In the genomic region with DNA sequence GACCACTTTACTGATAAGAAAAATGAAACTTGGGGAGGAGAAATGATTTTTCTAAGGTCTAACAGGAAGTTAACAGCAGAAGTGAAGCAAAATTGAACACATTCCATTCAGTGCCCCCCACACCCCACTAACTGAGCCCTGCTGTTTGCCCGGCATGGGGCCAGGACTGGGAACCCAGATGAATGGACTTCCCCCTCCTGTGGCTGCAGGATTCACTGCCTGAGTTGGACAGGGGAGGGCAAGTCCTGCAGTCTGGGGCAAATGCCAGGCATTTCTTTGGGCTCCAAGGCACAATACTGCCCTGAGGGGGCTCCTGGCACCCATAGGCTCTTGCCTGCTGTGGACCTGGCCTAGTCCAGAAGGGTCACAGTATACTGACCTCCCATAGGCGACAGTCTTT, we compare ENCODE assay signal across 11 cellular contexts. TPM values are rescaled to one million over a fixed set of nuclear protein-coding genes. Genes with fewer than 3 reads are reported as not detected.
A peak's percentile ranks its signal among the peaks of the same experiment; 100 is the strongest.
DNase-seq lines count a peak whose midpoint lies in the region; ATAC-seq and TF ChIP-seq lines count a peak whose summit lies in the region.
"Had no signal": no experiment of that assay in that cellular context is flagged by ENCODE, and none has a peak within 500 bp of the region (broad histone marks: within the 10 kb centered on the region; RNA-seq: fewer than 3 reads in every experiment).

No MANE protein-coding gene starts in this region.

- H3K9me3 Mint-ChIP-seq in WTC11, result no peaks in the 10 kb centered on the region
- H3K9me3 Mint-ChIP-seq: stimulated activated effector memory CD8-positive, alpha-beta T cell treated with anti-CD3 and anti-CD28 coated beads, Interleukin-12 subunit alpha, Interleukin-12 subunit beta, amount 100 ng/mL, for 72 hours had no signal

- H3K4me3 Mint-ChIP-seq in WTC11, result no peak overlapping the region
- H3K4me3 Mint-ChIP-seq: stimulated activated effector memory CD8-positive, alpha-beta T cell treated with anti-CD3 and anti-CD28 coated beads, Interleukin-12 subunit alpha, Interleukin-12 subunit beta, amount 100 ng/mL, for 72 hours had no signal

- no peaks in the 10 kb centered on the region for H3K36me3 Mint-ChIP-seq in WTC11

- CTCF ChIA-PET in WTC11 (lab: Charles Lee) (interaction anchor here (0.6 to 1.9 kb wide), 4 partner anchors 22 to 135 kb away, joined by 3 to 8 read pairs (median 4); no protein-coding TSS in a partner anchor), HEK293T (lab: Yijun Ruan, JAX) (interaction anchor here (0.9 kb wide), 1 partner anchor 119 kb away, joined by 3 read pairs; no protein-coding TSS in a partner anchor)

- peaks cover 45% of the 10 kb centered on the region for H3K4me1 Mint-ChIP-seq in WTC11

- no peaks in the 10 kb centered on the region; the same call in 1 of the 2 replicates for H3K27me3 Mint-ChIP-seq in WTC11 (ENCODE audit: low read depth)

- no peak for TF ChIP-seq CTCF in WTC11 (IDR thresholded peaks at IDR 0.05)
- no peak for TF ChIP-seq CTCF in GM20000 (IDR thresholded peaks at IDR 0.05; ENCODE audit: extremely low read depth, missing control alignments)

- peak; percentile 39 for DNase-seq in CD1c-positive myeloid dendritic cell (ENCODE audit: extremely low spot score)
- DNase-seq in WTC11 (ENCODE audit: low spot score), result peak; percentile 56
- peak; percentile 39 for DNase-seq in iris pigment epithelial cell (ENCODE audit: low read depth)
- DNase-seq in stimulated activated naive CD4-positive, alpha-beta T cell (lab: John Stamatoyannopoulos, UW), result no peak
- no peak for DNase-seq in GM20000 (ENCODE audit: low spot score)
- DNase-seq in RKO (ENCODE audit: low spot score), result no peak
- no peak for DNase-seq in HEK293T (ENCODE audit: extremely low spot score)
- DNase-seq: colonic mucosa, SK-N-SH had no signal

- peak; percentile 17 for ATAC-seq in GM21360 (IDR thresholded peaks at IDR 0.05; ENCODE audit: unreplicated experiment)
- ATAC-seq in WTC11, result peak; percentile 77

- POLR2A ChIA-PET in WTC11 (lab: Charles Lee) (no interaction called here), HEK293T (lab: Yijun Ruan, JAX) (interaction anchor here (1.0 kb wide), 1 partner anchor 9 kb away, joined by 3 read pairs; no protein-coding TSS in a partner anchor)

- H3K27ac Mint-ChIP-seq in WTC11, result peak overlapping the region; percentile 3; the same call in 1 of the 2 replicates
- H3K27ac Mint-ChIP-seq: stimulated activated effector memory CD8-positive, alpha-beta T cell treated with anti-CD3 and anti-CD28 coated beads, Interleukin-12 subunit alpha, Interleukin-12 subunit beta, amount 100 ng/mL, for 72 hours had no signal

TF ChIP-seq in WTC11, 78 proteins besides CTCF, POLR2A, EP300 and RAD21 (continues in another document):
- no peak for TF ChIP-seq ZNF121 (CRISPR knock-in tag; IDR thresholded peaks at IDR 0.05)
- TF ChIP-seq, protein P1, sequence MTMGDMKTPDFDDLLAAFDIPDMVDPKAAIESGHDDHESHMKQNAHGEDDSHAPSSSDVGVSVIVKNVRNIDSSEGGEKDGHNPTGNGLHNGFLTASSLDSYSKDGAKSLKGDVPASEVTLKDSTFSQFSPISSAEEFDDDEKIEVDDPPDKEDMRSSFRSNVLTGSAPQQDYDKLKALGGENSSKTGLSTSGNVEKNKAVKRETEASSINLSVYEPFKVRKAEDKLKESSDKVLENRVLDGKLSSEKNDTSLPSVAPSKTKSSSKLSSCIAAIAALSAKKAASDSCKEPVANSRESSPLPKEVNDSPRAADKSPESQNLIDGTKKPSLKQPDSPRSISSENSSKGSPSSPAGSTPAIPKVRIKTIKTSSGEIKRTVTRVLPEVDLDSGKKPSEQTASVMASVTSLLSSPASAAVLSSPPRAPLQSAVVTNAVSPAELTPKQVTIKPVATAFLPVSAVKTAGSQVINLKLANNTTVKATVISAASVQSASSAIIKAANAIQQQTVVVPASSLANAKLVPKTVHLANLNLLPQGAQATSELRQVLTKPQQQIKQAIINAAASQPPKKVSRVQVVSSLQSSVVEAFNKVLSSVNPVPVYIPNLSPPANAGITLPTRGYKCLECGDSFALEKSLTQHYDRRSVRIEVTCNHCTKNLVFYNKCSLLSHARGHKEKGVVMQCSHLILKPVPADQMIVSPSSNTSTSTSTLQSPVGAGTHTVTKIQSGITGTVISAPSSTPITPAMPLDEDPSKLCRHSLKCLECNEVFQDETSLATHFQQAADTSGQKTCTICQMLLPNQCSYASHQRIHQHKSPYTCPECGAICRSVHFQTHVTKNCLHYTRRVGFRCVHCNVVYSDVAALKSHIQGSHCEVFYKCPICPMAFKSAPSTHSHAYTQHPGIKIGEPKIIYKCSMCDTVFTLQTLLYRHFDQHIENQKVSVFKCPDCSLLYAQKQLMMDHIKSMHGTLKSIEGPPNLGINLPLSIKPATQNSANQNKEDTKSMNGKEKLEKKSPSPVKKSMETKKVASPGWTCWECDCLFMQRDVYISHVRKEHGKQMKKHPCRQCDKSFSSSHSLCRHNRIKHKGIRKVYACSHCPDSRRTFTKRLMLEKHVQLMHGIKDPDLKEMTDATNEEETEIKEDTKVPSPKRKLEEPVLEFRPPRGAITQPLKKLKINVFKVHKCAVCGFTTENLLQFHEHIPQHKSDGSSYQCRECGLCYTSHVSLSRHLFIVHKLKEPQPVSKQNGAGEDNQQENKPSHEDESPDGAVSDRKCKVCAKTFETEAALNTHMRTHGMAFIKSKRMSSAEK (CRISPR knock-in tag; IDR thresholded peaks at IDR 0.05; ENCODE audit: borderline replicate concordance), result no peak
- no peak for TF ChIP-seq ZNF263 (CRISPR knock-in tag; IDR thresholded peaks at IDR 0.05; ENCODE audit: low read depth)
- no peak for TF ChIP-seq CBFB (CRISPR knock-in tag; IDR thresholded peaks at IDR 0.05; ENCODE audit: low read depth)
- TF ChIP-seq TEAD1 (CRISPR knock-in tag; IDR thresholded peaks at IDR 0.05), result peak; percentile 83; the same call in 1 of the 2 replicates
- no peak for TF ChIP-seq ZNF232 (CRISPR knock-in tag; IDR thresholded peaks at IDR 0.05)
- TF ChIP-seq ZNF423 (CRISPR knock-in tag; IDR thresholded peaks at IDR 0.05), result peak; percentile 94
- no peak for TF ChIP-seq ATF1 (CRISPR knock-in tag; IDR thresholded peaks at IDR 0.05)
- TF ChIP-seq TCF7 (CRISPR knock-in tag; IDR thresholded peaks at IDR 0.05; ENCODE audit: low read depth), result no peak
- no peak for TF ChIP-seq JAZF1 (CRISPR knock-in tag; IDR thresholded peaks at IDR 0.05)
- TF ChIP-seq RORB (CRISPR knock-in tag; IDR thresholded peaks at IDR 0.05), result no peak
- no peak for TF ChIP-seq NR3C1 (CRISPR knock-in tag; conservative IDR thresholded peaks at IDR 0.05; ENCODE audit: low read depth)
- 0 out of 2 replicates have a peak, but pooled peaks have one; percentile 28 for TF ChIP-seq SP1 (CRISPR knock-in tag; conservative IDR thresholded peaks at IDR 0.05)

TF ChIP-seq in HEK293T, 16 proteins besides CTCF, POLR2A, EP300 and RAD21:
- TF ChIP-seq FOXK2 (IDR thresholded peaks at IDR 0.05), result no peak
- TF ChIP-seq CTBP1 (IDR thresholded peaks at IDR 0.05; ENCODE audit: borderline replicate concordance), result no peak
- no peak for TF ChIP-seq LEF1 (IDR thresholded peaks at IDR 0.05; ENCODE audit: borderline replicate concordance)
- no peak for TF ChIP-seq SUZ12 (IDR thresholded peaks at IDR 0.05)
- TF ChIP-seq SP1 (IDR thresholded peaks at IDR 0.05), result no peak
- no peak for TF ChIP-seq ELF4 (IDR thresholded peaks at IDR 0.05)
- TF ChIP-seq ZNF384 (IDR thresholded peaks at IDR 0.05), result no peak

RNA-seq across cellular contexts. Expression of a gene that starts 28.3 kb away (rescaled TPM):
- total RNA-seq in WTC11 (2021), result 57.1 to 63.9 TPM (median 59.0 TPM) in 3 replicates

Comparison
In these comparisons a context has a peak if more than half of its experiments do, and no peak if none do; other contexts are left out.
1. DNase-seq: peak in CD1c-positive myeloid dendritic cell (single experiment), WTC11 (single experiment) and iris pigment epithelial cell (single experiment); none in stimulated activated naive CD4-positive, alpha-beta T cell (0 of 6), GM20000 (single experiment), RKO (single experiment) and HEK293T (single experiment).